Comparison of ENCODE assay signal across 21 cellular contexts in genomic region chr2:139123795-139124194, GRCh38.
DNase-seq lines count a peak whose midpoint lies in the region; TF ChIP-seq lines count a peak whose summit lies in the region.
"Had no signal": no experiment of that assay in that cellular context is flagged by ENCODE, and none has a peak within 500 bp of the region (broad histone marks: within the 10 kb centered on the region; RNA-seq: fewer than 3 reads in every experiment).

No MANE protein-coding gene starts in this region.

- peak; percentile 18 for DNase-seq in DMS53 (lab: John Stamatoyannopoulos, UW)
- no peak for DNase-seq in DMS53 treated with DMSO at 0.1 percent for 48 hours (lab: John Stamatoyannopoulos, UW; ENCODE audit: unreplicated experiment)
- no peak for DNase-seq in SK-N-MC (ENCODE audit: low read depth, low spot score)
- DNase-seq in smooth muscle cell (lab: John Stamatoyannopoulos, UW; ENCODE audit: unreplicated experiment), result no peak
- DNase-seq in NOMO-1 treated with dmso at 0.1 percent for 144 hours (lab: John Stamatoyannopoulos, UW; ENCODE audit: unreplicated experiment), result no peak
- no peak for DNase-seq in SW 1271 (lab: John Stamatoyannopoulos, UW)
- DNase-seq: AML-193; CD4-positive, alpha-beta T cell; CD8-positive, alpha-beta T cell; COR-L47; DMS 273 treated with DMSO at 0.1 percent for 48 hours; DMS153; DMS79; DND-41; EL; GDM1 had no signal

- peak overlapping the region; percentile 58 for H3K4me2 ChIP-seq in smooth muscle cell
- H3K4me2 ChIP-seq: A549 had no signal

- no peaks in the 10 kb centered on the region for H4K20me1 ChIP-seq in smooth muscle cell (ENCODE audit: low read depth)
- H4K20me1 ChIP-seq: BLaER1 treated with 17β-estradiol and CSF1 and Interleukin-3, amounts not matched to agents 10 nM and 100 nM had no signal

- no peaks in the 10 kb centered on the region for H3K4me1 ChIP-seq in smooth muscle cell (ENCODE audit: low read depth)
- H3K4me1 ChIP-seq: A549 had no signal

- H3K9me3 ChIP-seq in SK-N-MC (ENCODE audit: low read depth, low read length), result no peaks in the 10 kb centered on the region
- no peaks in the 10 kb centered on the region for H3K9me3 ChIP-seq in smooth muscle cell (replicated peaks; ENCODE audit: low read depth)
- H3K9me3 ChIP-seq: A549; BLaER1 treated with 17β-estradiol and CSF1 and Interleukin-3, amounts not matched to agents 10 nM and 100 nM had no signal

- H3K79me2 ChIP-seq in smooth muscle cell (ENCODE audit: low read depth), result no peaks in the 10 kb centered on the region

- H3F3A ChIP-seq in smooth muscle cell (ENCODE audit: low read depth), result peaks cover 17% of the 10 kb centered on the region

- H3K4me3 ChIP-seq in SK-N-MC (no peak overlapping the region), smooth muscle cell (no peak overlapping the region)
- H3K4me3 ChIP-seq: A549; BLaER1 treated with 17β-estradiol and CSF1 and Interleukin-3, amounts not matched to agents 10 nM and 100 nM; GM12878 had no signal

- H3K27me3 ChIP-seq in smooth muscle cell (ENCODE audit: low read depth), result no peaks in the 10 kb centered on the region
- H3K27me3 ChIP-seq: BLaER1 treated with 17β-estradiol and CSF1 and Interleukin-3, amounts not matched to agents 10 nM and 100 nM had no signal

- H3K9ac ChIP-seq in SK-N-MC (ENCODE audit: insufficient read length) (no peak overlapping the region), smooth muscle cell (ENCODE audit: low read depth) (no peak overlapping the region)
- H3K9ac ChIP-seq: BLaER1 treated with 17β-estradiol and CSF1 and Interleukin-3, amounts not matched to agents 10 nM and 100 nM had no signal

- TF ChIP-seq CTCF in smooth muscle cell (IDR thresholded peaks at IDR 0.05; ENCODE audit: borderline replicate concordance, insufficient read depth, poor library complexity, severe bottlenecking), result no peak

- H3K36me3 ChIP-seq in SK-N-MC (ENCODE audit: insufficient read depth, low read length) (no peaks in the 10 kb centered on the region), smooth muscle cell (ENCODE audit: low read depth) (no peaks in the 10 kb centered on the region)
- H3K36me3 ChIP-seq: BLaER1 treated with 17β-estradiol and CSF1 and Interleukin-3, amounts not matched to agents 10 nM and 100 nM had no signal

- no peak overlapping the region for H2AFZ ChIP-seq in smooth muscle cell (ENCODE audit: low read depth)

- H3K27ac ChIP-seq in SK-N-MC (peak overlapping the region; percentile 65), smooth muscle cell (ENCODE audit: low read depth) (no peak overlapping the region)
- H3K27ac ChIP-seq: 22Rv1; A549; BLaER1 treated with 17β-estradiol and CSF1 and Interleukin-3, amounts not matched to agents 10 nM and 100 nM; C4-2B had no signal

- 89% methylated on average over 1 of the region's 1 CpG for WGBS in smooth muscle cell (ENCODE audit: low lambda C conversion rate)
